1 cellular context compared by ENCODE assay signal in the genomic region with DNA sequence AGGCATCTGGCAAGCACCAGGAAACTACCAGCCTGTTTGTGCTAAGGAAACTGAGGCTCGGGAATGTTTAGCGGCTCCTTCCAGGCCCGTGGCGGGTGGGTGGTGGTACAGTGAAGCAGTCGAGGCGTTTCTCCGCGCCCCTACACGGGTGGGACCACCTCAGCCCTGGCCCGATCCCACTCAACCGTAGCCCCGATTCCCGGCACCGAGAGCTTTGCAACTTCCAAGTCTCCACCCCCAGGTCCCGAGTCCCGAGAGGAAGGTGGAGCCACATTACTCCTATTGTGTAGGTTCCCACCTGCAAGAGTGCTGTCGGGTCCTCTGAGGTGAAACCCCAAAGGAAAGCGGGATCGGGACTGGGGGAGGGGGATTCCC.
TF ChIP-seq lines count a peak whose summit lies in the region.

No MANE protein-coding gene starts in this region.

TF ChIP-seq in HepG2, 621 proteins besides CTCF, POLR2A, EP300 and RAD21 (continued from another document and continues in another):
- no peak for TF ChIP-seq HNF1A (IDR thresholded peaks at IDR 0.05; ENCODE audit: low read depth)
- no peak for TF ChIP-seq HNF1A (CRISPR knock-in tag; IDR thresholded peaks at IDR 0.05; ENCODE audit: borderline replicate concordance)
- 0 out of 2 replicates have a peak, but pooled peaks have one; percentile 53 for TF ChIP-seq SNAI1 (CRISPR knock-in tag; IDR thresholded peaks at IDR 0.05; ENCODE audit: borderline replicate concordance)
- TF ChIP-seq, protein P1, sequence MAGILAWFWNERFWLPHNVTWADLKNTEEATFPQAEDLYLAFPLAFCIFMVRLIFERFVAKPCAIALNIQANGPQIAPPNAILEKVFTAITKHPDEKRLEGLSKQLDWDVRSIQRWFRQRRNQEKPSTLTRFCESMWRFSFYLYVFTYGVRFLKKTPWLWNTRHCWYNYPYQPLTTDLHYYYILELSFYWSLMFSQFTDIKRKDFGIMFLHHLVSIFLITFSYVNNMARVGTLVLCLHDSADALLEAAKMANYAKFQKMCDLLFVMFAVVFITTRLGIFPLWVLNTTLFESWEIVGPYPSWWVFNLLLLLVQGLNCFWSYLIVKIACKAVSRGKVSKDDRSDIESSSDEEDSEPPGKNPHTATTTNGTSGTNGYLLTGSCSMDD (CRISPR knock-in tag; IDR thresholded peaks at IDR 0.05): no peak
- no peak for TF ChIP-seq ZNF230 (CRISPR knock-in tag; IDR thresholded peaks at IDR 0.05)
- TF ChIP-seq, protein P2, sequence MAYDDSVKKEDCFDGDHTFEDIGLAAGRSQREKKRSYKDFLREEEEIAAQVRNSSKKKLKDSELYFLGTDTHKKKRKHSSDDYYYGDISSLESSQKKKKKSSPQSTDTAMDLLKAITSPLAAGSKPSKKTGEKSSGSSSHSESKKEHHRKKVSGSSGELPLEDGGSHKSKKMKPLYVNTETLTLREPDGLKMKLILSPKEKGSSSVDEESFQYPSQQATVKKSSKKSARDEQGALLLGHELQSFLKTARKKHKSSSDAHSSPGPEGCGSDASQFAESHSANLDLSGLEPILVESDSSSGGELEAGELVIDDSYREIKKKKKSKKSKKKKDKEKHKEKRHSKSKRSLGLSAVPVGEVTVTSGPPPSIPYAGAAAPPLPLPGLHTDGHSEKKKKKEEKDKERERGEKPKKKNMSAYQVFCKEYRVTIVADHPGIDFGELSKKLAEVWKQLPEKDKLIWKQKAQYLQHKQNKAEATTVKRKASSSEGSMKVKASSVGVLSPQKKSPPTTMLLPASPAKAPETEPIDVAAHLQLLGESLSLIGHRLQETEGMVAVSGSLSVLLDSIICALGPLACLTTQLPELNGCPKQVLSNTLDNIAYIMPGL (CRISPR knock-in tag; IDR thresholded peaks at IDR 0.05; ENCODE audit: borderline replicate concordance in 1 of 2, low read depth in 1 of 2): no peak; a peak in 1 of 4 replicates
- no peak for TF ChIP-seq TP53 (CRISPR knock-in tag; conservative IDR thresholded peaks at IDR 0.05)
- peak; percentile 35; the same call in 1 of the 2 replicates for TF ChIP-seq JUND (CRISPR knock-in tag; IDR thresholded peaks at IDR 0.05)
- peak; percentile 73 for TF ChIP-seq AGO2 (optimal IDR thresholded peaks at IDR 0.05; ENCODE audit: low read depth, low read length)
- no peak for TF ChIP-seq RARG (CRISPR knock-in tag; IDR thresholded peaks at IDR 0.05; ENCODE audit: low read depth)
- TF ChIP-seq, protein P3, sequence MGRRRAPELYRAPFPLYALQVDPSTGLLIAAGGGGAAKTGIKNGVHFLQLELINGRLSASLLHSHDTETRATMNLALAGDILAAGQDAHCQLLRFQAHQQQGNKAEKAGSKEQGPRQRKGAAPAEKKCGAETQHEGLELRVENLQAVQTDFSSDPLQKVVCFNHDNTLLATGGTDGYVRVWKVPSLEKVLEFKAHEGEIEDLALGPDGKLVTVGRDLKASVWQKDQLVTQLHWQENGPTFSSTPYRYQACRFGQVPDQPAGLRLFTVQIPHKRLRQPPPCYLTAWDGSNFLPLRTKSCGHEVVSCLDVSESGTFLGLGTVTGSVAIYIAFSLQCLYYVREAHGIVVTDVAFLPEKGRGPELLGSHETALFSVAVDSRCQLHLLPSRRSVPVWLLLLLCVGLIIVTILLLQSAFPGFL (CRISPR knock-in tag; IDR thresholded peaks at IDR 0.05): no peak
- TF ChIP-seq ZNF878 (CRISPR knock-in tag; IDR thresholded peaks at IDR 0.05): no peak; the same call in 1 of the 2 replicates
- no peak for TF ChIP-seq RFX3 (CRISPR knock-in tag; IDR thresholded peaks at IDR 0.05)
- no peak for TF ChIP-seq SP5 (CRISPR knock-in tag; IDR thresholded peaks at IDR 0.05; ENCODE audit: borderline replicate concordance, low read depth)
- peak; percentile 76; the same call in 1 of the 2 replicates for TF ChIP-seq TOPORS (CRISPR knock-in tag; IDR thresholded peaks at IDR 0.05)
- no peak; the same call in 1 of the 2 replicates for TF ChIP-seq ZBTB7B (CRISPR knock-in tag; IDR thresholded peaks at IDR 0.05)
- 0 out of 2 replicates have a peak, but pooled peaks have one; percentile 15 for TF ChIP-seq ZNF737 (CRISPR knock-in tag; IDR thresholded peaks at IDR 0.05; ENCODE audit: borderline replicate concordance)
- no peak for TF ChIP-seq ZIK1 (CRISPR knock-in tag; IDR thresholded peaks at IDR 0.05; ENCODE audit: borderline replicate concordance, low read depth)
- no peak for TF ChIP-seq MATR3 (CRISPR knock-in tag; IDR thresholded peaks at IDR 0.05)
- TF ChIP-seq, protein P4, sequence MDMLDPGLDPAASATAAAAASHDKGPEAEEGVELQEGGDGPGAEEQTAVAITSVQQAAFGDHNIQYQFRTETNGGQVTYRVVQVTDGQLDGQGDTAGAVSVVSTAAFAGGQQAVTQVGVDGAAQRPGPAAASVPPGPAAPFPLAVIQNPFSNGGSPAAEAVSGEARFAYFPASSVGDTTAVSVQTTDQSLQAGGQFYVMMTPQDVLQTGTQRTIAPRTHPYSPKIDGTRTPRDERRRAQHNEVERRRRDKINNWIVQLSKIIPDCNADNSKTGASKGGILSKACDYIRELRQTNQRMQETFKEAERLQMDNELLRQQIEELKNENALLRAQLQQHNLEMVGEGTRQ (IDR thresholded peaks at IDR 0.05; ENCODE audit: low read depth, low read length): no peak
- TF ChIP-seq, protein P4 (CRISPR knock-in tag; IDR thresholded peaks at IDR 0.05; ENCODE audit: borderline replicate concordance): no peak
- TF ChIP-seq ZNF556 (CRISPR knock-in tag; IDR thresholded peaks at IDR 0.05; ENCODE audit: borderline replicate concordance): peak; percentile 42
- 0 out of 2 replicates have a peak, but pooled peaks have one; percentile 86 for TF ChIP-seq PAX8 (CRISPR knock-in tag; IDR thresholded peaks at IDR 0.05; ENCODE audit: borderline replicate concordance)
- TF ChIP-seq ZNF761 (CRISPR knock-in tag; conservative IDR thresholded peaks at IDR 0.05): 0 out of 2 replicates have a peak, but pooled peaks have one; percentile 17
- TF ChIP-seq RXRB (CRISPR knock-in tag; IDR thresholded peaks at IDR 0.05; ENCODE audit: borderline replicate concordance): peak; percentile 58; the same call in 1 of the 2 replicates
- TF ChIP-seq, protein P5, sequence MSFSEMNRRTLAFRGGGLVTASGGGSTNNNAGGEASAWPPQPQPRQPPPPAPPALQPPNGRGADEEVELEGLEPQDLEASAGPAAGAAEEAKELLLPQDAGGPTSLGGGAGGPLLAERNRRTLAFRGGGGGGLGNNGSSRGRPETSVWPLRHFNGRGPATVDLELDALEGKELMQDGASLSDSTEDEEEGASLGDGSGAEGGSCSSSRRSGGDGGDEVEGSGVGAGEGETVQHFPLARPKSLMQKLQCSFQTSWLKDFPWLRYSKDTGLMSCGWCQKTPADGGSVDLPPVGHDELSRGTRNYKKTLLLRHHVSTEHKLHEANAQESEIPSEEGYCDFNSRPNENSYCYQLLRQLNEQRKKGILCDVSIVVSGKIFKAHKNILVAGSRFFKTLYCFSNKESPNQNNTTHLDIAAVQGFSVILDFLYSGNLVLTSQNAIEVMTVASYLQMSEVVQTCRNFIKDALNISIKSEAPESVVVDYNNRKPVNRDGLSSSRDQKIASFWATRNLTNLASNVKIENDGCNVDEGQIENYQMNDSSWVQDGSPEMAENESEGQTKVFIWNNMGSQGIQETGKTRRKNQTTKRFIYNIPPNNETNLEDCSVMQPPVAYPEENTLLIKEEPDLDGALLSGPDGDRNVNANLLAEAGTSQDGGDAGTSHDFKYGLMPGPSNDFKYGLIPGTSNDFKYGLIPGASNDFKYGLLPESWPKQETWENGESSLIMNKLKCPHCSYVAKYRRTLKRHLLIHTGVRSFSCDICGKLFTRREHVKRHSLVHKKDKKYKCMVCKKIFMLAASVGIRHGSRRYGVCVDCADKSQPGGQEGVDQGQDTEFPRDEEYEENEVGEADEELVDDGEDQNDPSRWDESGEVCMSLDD (CRISPR knock-in tag; IDR thresholded peaks at IDR 0.05; ENCODE audit: borderline replicate concordance): no peak
- no peak for TF ChIP-seq NCOA1 (CRISPR knock-in tag; IDR thresholded peaks at IDR 0.05)
- no peak for TF ChIP-seq KLF12 (CRISPR knock-in tag; IDR thresholded peaks at IDR 0.05; ENCODE audit: borderline replicate concordance)
- TF ChIP-seq MXI1 (IDR thresholded peaks at IDR 0.05; ENCODE audit: borderline replicate concordance, low read depth, low read length): no peak
- 0 out of 2 replicates have a peak, but pooled peaks have one; percentile 14 for TF ChIP-seq ZHX1 (CRISPR knock-in tag; IDR thresholded peaks at IDR 0.05; ENCODE audit: low read depth)
- TF ChIP-seq ZNF263 (CRISPR knock-in tag; IDR thresholded peaks at IDR 0.05): no peak
- TF ChIP-seq, protein P6, sequence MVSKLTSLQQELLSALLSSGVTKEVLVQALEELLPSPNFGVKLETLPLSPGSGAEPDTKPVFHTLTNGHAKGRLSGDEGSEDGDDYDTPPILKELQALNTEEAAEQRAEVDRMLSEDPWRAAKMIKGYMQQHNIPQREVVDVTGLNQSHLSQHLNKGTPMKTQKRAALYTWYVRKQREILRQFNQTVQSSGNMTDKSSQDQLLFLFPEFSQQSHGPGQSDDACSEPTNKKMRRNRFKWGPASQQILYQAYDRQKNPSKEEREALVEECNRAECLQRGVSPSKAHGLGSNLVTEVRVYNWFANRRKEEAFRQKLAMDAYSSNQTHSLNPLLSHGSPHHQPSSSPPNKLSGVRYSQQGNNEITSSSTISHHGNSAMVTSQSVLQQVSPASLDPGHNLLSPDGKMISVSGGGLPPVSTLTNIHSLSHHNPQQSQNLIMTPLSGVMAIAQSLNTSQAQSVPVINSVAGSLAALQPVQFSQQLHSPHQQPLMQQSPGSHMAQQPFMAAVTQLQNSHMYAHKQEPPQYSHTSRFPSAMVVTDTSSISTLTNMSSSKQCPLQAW (CRISPR knock-in tag; IDR thresholded peaks at IDR 0.05): no peak
- TF ChIP-seq ZNF747 (CRISPR knock-in tag; IDR thresholded peaks at IDR 0.05; ENCODE audit: borderline replicate concordance): 0 out of 2 replicates have a peak, but pooled peaks have one; percentile 25
- TF ChIP-seq ZSCAN20 (CRISPR knock-in tag; IDR thresholded peaks at IDR 0.05; ENCODE audit: borderline replicate concordance): no peak
- TF ChIP-seq JUNB (CRISPR knock-in tag; IDR thresholded peaks at IDR 0.05; ENCODE audit: borderline replicate concordance): no peak
- no peak for TF ChIP-seq CENPX (CRISPR knock-in tag; IDR thresholded peaks at IDR 0.05)
- TF ChIP-seq, protein P7, sequence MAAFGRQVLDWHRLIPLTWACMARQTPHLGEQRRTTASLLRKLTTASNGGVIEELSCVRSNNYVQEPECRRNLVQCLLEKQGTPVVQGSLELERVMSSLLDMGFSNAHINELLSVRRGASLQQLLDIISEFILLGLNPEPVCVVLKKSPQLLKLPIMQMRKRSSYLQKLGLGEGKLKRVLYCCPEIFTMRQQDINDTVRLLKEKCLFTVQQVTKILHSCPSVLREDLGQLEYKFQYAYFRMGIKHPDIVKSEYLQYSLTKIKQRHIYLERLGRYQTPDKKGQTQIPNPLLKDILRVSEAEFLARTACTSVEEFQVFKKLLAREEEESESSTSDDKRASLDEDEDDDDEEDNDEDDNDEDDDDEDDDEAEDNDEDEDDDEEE (CRISPR knock-in tag; IDR thresholded peaks at IDR 0.05): 0 out of 2 replicates have a peak, but pooled peaks have one; percentile 59
- no peak; the same call in 1 of the 2 replicates for TF ChIP-seq AKAP8 (CRISPR knock-in tag; IDR thresholded peaks at IDR 0.05)
